ENCODE assay signal across 8 cellular contexts in the genomic region with DNA sequence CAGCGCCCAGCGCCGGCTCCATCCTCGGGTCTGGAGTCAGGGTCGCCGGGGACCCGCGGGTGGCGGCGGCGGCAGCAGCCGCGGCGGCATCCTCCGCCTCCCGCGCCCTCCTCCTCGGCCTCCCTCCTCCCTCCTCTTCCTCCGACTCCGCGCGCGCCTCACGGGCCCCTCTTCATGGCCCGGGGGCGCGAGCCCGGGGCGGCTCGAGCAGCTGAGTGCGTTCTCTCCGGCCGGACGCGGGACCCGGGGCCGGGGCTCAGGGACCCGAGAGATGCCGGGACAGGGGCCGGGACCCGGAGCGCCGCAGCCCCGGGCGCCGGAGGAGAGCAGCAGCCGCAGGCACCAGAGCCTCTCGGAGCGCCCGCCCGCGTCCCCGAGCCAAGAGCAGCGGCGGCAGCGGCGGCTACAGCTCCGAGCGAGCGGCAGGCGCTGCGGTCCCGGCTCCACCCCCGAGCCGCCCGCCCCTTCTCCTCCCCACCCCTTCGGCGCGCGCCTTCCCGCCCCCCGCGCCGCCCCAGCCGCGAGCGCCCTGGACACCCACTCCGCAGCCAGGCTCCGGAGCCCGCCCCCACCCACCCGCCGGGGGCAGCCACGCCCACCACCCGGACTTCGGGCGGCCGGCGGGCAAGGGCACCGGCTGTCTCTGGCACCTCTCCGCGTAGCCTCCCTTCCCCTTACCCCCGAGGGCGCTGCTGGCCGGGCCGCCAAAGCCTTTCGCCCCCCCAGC. TPM values are rescaled to one million over a fixed set of nuclear protein-coding genes. Genes with fewer than 3 reads are reported as not detected.
DNase-seq lines count a peak whose midpoint lies in the region; ATAC-seq and TF ChIP-seq lines count a peak whose summit lies in the region.

A gene with protein sequence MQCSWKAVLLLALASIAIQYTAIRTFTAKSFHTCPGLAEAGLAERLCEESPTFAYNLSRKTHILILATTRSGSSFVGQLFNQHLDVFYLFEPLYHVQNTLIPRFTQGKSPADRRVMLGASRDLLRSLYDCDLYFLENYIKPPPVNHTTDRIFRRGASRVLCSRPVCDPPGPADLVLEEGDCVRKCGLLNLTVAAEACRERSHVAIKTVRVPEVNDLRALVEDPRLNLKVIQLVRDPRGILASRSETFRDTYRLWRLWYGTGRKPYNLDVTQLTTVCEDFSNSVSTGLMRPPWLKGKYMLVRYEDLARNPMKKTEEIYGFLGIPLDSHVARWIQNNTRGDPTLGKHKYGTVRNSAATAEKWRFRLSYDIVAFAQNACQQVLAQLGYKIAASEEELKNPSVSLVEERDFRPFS (minus strand): TSS at position 417 of the 727 bp plus-strand sequence. CDS start 14,699 bp downstream, outside the sequence.

- H3K27me3 ChIP-seq in H7 (ENCODE audit: control insufficient read depth, insufficient read depth, low read length) (peaks cover 47% of the 10 kb centered on the region), aorta (ENCODE audit: control insufficient read depth in 1 of 2, insufficient read depth in 2 of 2, low read length in 1 of 2) (no peaks in the 10 kb centered on the region)
- peaks cover 3 to 4% of the 10 kb centered on the region in 2 donors for H3K27me3 ChIP-seq in naive thymus-derived CD4-positive, alpha-beta T cell (ENCODE audit: control insufficient read depth in 2 of 2, insufficient read depth in 2 of 2, low read length in 2 of 2)

- peak within 1 kb of the TSS; percentile 70 for H3K4me3 Mint-ChIP-seq in WTC11
- peak within 1 kb of the TSS in 9 of 10 donors; percentile 44 to 83 (median 71) for H3K4me3 Mint-ChIP-seq in naive thymus-derived CD4-positive, alpha-beta T cell

- H3K27ac Mint-ChIP-seq in WTC11, result no peak within 1 kb of the TSS
- no peak within 1 kb of the TSS for H3K27ac Mint-ChIP-seq in naive thymus-derived CD4-positive, alpha-beta T cell

- peak within 1 kb of the TSS; percentile 57 for H3K4me3 ChIP-seq in H7 (ENCODE audit: insufficient read depth, low read depth, low read length)
- H3K4me3 ChIP-seq in fibroblast of pulmonary artery (replicated peaks; ENCODE audit: low read depth, low read length), result peak within 1 kb of the TSS; percentile 64
- no peak within 1 kb of the TSS for H3K4me3 ChIP-seq in naive thymus-derived CD4-positive, alpha-beta T cell (ENCODE audit: low read length)
- H3K4me3 ChIP-seq in aorta (ENCODE audit: low read length in 2 of 2), result peak within 1 kb of the TSS; percentile 88

- intact Hi-C loops in naive thymus-derived CD4-positive, alpha-beta T cell (cut with micrococcal nuclease), result no loop called here
- intact Hi-C loops in aorta (cut with DNase I), result loop anchor here in 1 of 2 donors (10.0 kb wide), 1 partner anchor 89 kb away; no protein-coding TSS in a partner anchor

- CTCF ChIA-PET in WTC11 (lab: Charles Lee), result interaction anchor here (1.7 to 13.5 kb wide), 4 partner anchors 9 to 294 kb away, joined by 4 to 184 read pairs (median 27); no protein-coding TSS in a partner anchor
- CTCF ChIA-PET in naive thymus-derived CD4-positive, alpha-beta T cell (lab: Charles Lee), result no interaction called here

- DNase-seq in AG08396 (ENCODE audit: low spot score) (peak; percentile 69), H7 (peak; percentile 93), WTC11 (ENCODE audit: low spot score) (peak; percentile 43), fibroblast of pulmonary artery (ENCODE audit: low read depth) (peak; percentile 32), aorta (peak; percentile 74 to 91)
- DNase-seq in naive thymus-derived CD4-positive, alpha-beta T cell, result peak in 1 of 9 donors; percentile 28

- ATAC-seq in WTC11 (peak; percentile 25), aorta (ENCODE audit: low FRiP score) (peak; percentile 77), HG03175 (IDR thresholded peaks at IDR 0.05; ENCODE audit: unreplicated experiment) (no peak), HG03159 (IDR thresholded peaks at IDR 0.05; ENCODE audit: unreplicated experiment) (no peak)
- ATAC-seq in naive thymus-derived CD4-positive, alpha-beta T cell, result peak; percentile 22

- H3K36me3 ChIP-seq in H7 (replicated peaks; ENCODE audit: control insufficient read depth, insufficient read depth, low read length), result no peaks in the 10 kb centered on the region
- no peaks in the 10 kb centered on the region for H3K36me3 ChIP-seq in naive thymus-derived CD4-positive, alpha-beta T cell (ENCODE audit: control insufficient read depth in 2 of 3, insufficient read depth in 3 of 3, low read length in 3 of 3)
- no peaks in the 10 kb centered on the region for H3K36me3 ChIP-seq in aorta (ENCODE audit: control insufficient read depth in 1 of 2, insufficient read depth in 2 of 2, low read length in 1 of 2)

- H3K27ac ChIP-seq in naive thymus-derived CD4-positive, alpha-beta T cell (ENCODE audit: low read depth, low read length), result no peak within 1 kb of the TSS
- H3K27ac ChIP-seq in aorta (ENCODE audit: low read depth in 1 of 2, low read length in 2 of 2), result peak within 1 kb of the TSS in 1 of 2 donors; percentile 52

- no peaks in the 10 kb centered on the region for H3K4me1 ChIP-seq in naive thymus-derived CD4-positive, alpha-beta T cell (ENCODE audit: control insufficient read depth in 2 of 2, insufficient read depth in 2 of 2, low read length in 2 of 2)
- no peaks in the 10 kb centered on the region for H3K4me1 ChIP-seq in aorta (ENCODE audit: control insufficient read depth in 1 of 2, insufficient read depth in 2 of 2, low read length in 2 of 2)

- H3K36me3 Mint-ChIP-seq in WTC11, result no peaks in the 10 kb centered on the region
- H3K36me3 Mint-ChIP-seq in naive thymus-derived CD4-positive, alpha-beta T cell, result no peaks in the 10 kb centered on the region

- peaks cover 57% of the 10 kb centered on the region for H3K27me3 Mint-ChIP-seq in WTC11 (ENCODE audit: low read depth)
- H3K27me3 Mint-ChIP-seq in naive thymus-derived CD4-positive, alpha-beta T cell, result peaks cover 53 to 71% (median 60%) of the 10 kb centered on the region in 5 donors

- no peaks in the 10 kb centered on the region for H3K9me3 Mint-ChIP-seq in WTC11
- no peaks in the 10 kb centered on the region for H3K9me3 Mint-ChIP-seq in naive thymus-derived CD4-positive, alpha-beta T cell

- H3K9me3 ChIP-seq in naive thymus-derived CD4-positive, alpha-beta T cell (ENCODE audit: control insufficient read depth in 2 of 3, low read length in 3 of 3), result no peaks in the 10 kb centered on the region
- H3K9me3 ChIP-seq in aorta (ENCODE audit: control insufficient read depth, low read length), result no peaks in the 10 kb centered on the region

- WGBS in aorta, 2 donors, result 1% methylated on average over 28 to 96 of the region's 96 CpGs

- no peak for TF ChIP-seq CTCF in WTC11 (IDR thresholded peaks at IDR 0.05)
- no peak for TF ChIP-seq CTCF in fibroblast of pulmonary artery (IDR thresholded peaks at IDR 0.05; ENCODE audit: low read length, missing control alignments)

- POLR2A ChIA-PET in WTC11 (lab: Charles Lee), result interaction anchor here (1.3 kb wide), 1 partner anchor 11 kb away, joined by 3 read pairs; no protein-coding TSS in a partner anchor
- POLR2A ChIA-PET in naive thymus-derived CD4-positive, alpha-beta T cell (lab: Charles Lee), result no interaction called here

- peaks cover 32% of the 10 kb centered on the region for H3K4me1 Mint-ChIP-seq in WTC11
- peaks cover 0 to 4% (median 0%) of the 10 kb centered on the region in 7 donors for H3K4me1 Mint-ChIP-seq in naive thymus-derived CD4-positive, alpha-beta T cell

TF ChIP-seq in WTC11, 78 proteins besides CTCF, POLR2A, EP300 and RAD21:
- peak; percentile 80; the same call in 1 of the 2 replicates for TF ChIP-seq ZNF263 (CRISPR knock-in tag; IDR thresholded peaks at IDR 0.05; ENCODE audit: low read depth)
- 0 out of 2 replicates have a peak, but pooled peaks have one; percentile 14 for TF ChIP-seq MYBL2 (CRISPR knock-in tag; IDR thresholded peaks at IDR 0.05)
- TF ChIP-seq, protein P1, sequence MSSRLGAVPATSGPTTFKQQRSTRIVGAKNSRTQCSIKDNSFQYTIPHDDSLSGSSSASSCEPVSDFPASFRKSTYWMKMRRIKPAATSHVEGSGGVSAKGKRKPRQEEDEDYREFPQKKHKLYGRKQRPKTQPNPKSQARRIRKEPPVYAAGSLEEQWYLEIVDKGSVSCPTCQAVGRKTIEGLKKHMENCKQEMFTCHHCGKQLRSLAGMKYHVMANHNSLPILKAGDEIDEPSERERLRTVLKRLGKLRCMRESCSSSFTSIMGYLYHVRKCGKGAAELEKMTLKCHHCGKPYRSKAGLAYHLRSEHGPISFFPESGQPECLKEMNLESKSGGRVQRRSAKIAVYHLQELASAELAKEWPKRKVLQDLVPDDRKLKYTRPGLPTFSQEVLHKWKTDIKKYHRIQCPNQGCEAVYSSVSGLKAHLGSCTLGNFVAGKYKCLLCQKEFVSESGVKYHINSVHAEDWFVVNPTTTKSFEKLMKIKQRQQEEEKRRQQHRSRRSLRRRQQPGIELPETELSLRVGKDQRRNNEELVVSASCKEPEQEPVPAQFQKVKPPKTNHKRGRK (CRISPR knock-in tag; IDR thresholded peaks at IDR 0.05; ENCODE audit: borderline replicate concordance), result no peak
TF ChIP-seq in WTC11: peak in this region for 2.

RNA-seq across cellular contexts. Expression of the gene that starts here (rescaled TPM):
- 0.87 and 0.89 TPM in 2 replicates for total RNA-seq in H7 (2014; rRNA removed; shearing (Covaris generic))
- total RNA-seq in WTC11 (2021), result 2.4 to 2.6 TPM (median 2.4 TPM) in 3 replicates
- not detected for total RNA-seq in naive thymus-derived CD4-positive, alpha-beta T cell
- not detected for polyA plus RNA-seq in naive thymus-derived CD4-positive, alpha-beta T cell
- total RNA-seq in aorta, result 10 to 100 TPM; 11.0 to 15.2 TPM
- 10 to 100 TPM in 1 of 2 donors, 1 to 10 TPM in 1; 6.0 to 31.0 TPM for polyA plus RNA-seq in aorta

Comparison
In these comparisons a context has a peak if more than half of its experiments do, and no peak if none do; other contexts are left out.
1. RNA of the gene that starts here (polyA plus RNA-seq): 6.0 to 31.0 TPM in aorta; not detected in naive thymus-derived CD4-positive, alpha-beta T cell; every median in the first group is over 4 times any median in the second.
2. Peak in DNase-seq and H3K4me3 ChIP-seq in H7; RNA of the gene not detected or under 1 TPM.
3. Peak in ATAC-seq in naive thymus-derived CD4-positive, alpha-beta T cell; RNA of the gene not detected or under 1 TPM.
4. ATAC-seq: peak in WTC11 (single experiment) and aorta (single experiment); none in HG03175 (single experiment) and HG03159 (single experiment).